1 cellular context compared by ENCODE assay signal in genomic region chr16:59249049-59249448, GRCh38.
TF ChIP-seq lines count a peak whose summit lies in the region.

No MANE protein-coding gene starts in this region.

TF ChIP-seq in HepG2, 621 proteins besides CTCF, POLR2A, EP300 and RAD21 (continued from another document):
- TF ChIP-seq, protein P1, sequence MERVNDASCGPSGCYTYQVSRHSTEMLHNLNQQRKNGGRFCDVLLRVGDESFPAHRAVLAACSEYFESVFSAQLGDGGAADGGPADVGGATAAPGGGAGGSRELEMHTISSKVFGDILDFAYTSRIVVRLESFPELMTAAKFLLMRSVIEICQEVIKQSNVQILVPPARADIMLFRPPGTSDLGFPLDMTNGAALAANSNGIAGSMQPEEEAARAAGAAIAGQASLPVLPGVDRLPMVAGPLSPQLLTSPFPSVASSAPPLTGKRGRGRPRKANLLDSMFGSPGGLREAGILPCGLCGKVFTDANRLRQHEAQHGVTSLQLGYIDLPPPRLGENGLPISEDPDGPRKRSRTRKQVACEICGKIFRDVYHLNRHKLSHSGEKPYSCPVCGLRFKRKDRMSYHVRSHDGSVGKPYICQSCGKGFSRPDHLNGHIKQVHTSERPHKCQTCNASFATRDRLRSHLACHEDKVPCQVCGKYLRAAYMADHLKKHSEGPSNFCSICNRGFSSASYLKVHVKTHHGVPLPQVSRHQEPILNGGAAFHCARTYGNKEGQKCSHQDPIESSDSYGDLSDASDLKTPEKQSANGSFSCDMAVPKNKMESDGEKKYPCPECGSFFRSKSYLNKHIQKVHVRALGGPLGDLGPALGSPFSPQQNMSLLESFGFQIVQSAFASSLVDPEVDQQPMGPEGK (CRISPR knock-in tag; IDR thresholded peaks at IDR 0.05): no peak
- TF ChIP-seq ZSCAN12 (CRISPR knock-in tag; IDR thresholded peaks at IDR 0.05): no peak
- peak; percentile 62 for TF ChIP-seq STAG1 (CRISPR knock-in tag; IDR thresholded peaks at IDR 0.05)
- peak; percentile 8; the same call in 1 of the 2 replicates for TF ChIP-seq SMC3 (IDR thresholded peaks at IDR 0.05; ENCODE audit: low read length)
- no peak for TF ChIP-seq DR1 (CRISPR knock-in tag; IDR thresholded peaks at IDR 0.05)
- TF ChIP-seq FIP1L1 (IDR thresholded peaks at IDR 0.05; ENCODE audit: borderline replicate concordance, insufficient read depth, low read depth, low read length): no peak
- TF ChIP-seq, protein P2, sequence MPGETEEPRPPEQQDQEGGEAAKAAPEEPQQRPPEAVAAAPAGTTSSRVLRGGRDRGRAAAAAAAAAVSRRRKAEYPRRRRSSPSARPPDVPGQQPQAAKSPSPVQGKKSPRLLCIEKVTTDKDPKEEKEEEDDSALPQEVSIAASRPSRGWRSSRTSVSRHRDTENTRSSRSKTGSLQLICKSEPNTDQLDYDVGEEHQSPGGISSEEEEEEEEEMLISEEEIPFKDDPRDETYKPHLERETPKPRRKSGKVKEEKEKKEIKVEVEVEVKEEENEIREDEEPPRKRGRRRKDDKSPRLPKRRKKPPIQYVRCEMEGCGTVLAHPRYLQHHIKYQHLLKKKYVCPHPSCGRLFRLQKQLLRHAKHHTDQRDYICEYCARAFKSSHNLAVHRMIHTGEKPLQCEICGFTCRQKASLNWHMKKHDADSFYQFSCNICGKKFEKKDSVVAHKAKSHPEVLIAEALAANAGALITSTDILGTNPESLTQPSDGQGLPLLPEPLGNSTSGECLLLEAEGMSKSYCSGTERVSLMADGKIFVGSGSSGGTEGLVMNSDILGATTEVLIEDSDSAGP (CRISPR knock-in tag; IDR thresholded peaks at IDR 0.05; ENCODE audit: borderline replicate concordance): no peak
- TF ChIP-seq TAF1 (CRISPR knock-in tag; IDR thresholded peaks at IDR 0.05): no peak
- no peak for TF ChIP-seq SMAD1 (CRISPR knock-in tag; IDR thresholded peaks at IDR 0.05; ENCODE audit: borderline replicate concordance, low read depth)
- no peak for TF ChIP-seq IRX3 (CRISPR knock-in tag; IDR thresholded peaks at IDR 0.05; ENCODE audit: borderline replicate concordance, low read depth)
- TF ChIP-seq ARNTL (CRISPR knock-in tag; IDR thresholded peaks at IDR 0.05): no peak
- no peak for TF ChIP-seq HNF4A (CRISPR knock-in tag; IDR thresholded peaks at IDR 0.05)
- TF ChIP-seq ARNT2 (CRISPR knock-in tag; IDR thresholded peaks at IDR 0.05; ENCODE audit: low read depth): no peak
- TF ChIP-seq ZNF607 (CRISPR knock-in tag; IDR thresholded peaks at IDR 0.05; ENCODE audit: borderline replicate concordance): no peak
TF ChIP-seq in HepG2: peak in this region for 3.
